ENCODE assay signal across 22 cellular contexts in genomic region chr1:211281322-211282022, GRCh38. TPM values are rescaled to one million over a fixed set of nuclear protein-coding genes. Genes with fewer than 3 reads are reported as not detected.
DNase-seq lines count a peak whose midpoint lies in the region; ATAC-seq and TF ChIP-seq lines count a peak whose summit lies in the region.
"Had no signal": no experiment of that assay in that cellular context is flagged by ENCODE, and none has a peak within 500 bp of the region (broad histone marks: within the 10 kb centered on the region; RNA-seq: fewer than 3 reads in every experiment).

No MANE protein-coding gene starts in this region.

- no peak overlapping the region for H2AK5ac ChIP-seq in IMR-90 (ENCODE audit: low read depth, low read length)

- peaks cover 14% of the 10 kb centered on the region for H3K36me3 Mint-ChIP-seq in activated CD4-positive, alpha-beta T cell treated with anti-CD3 and anti-CD28 coated beads for 36 hours (ENCODE audit: low read depth)
- peaks cover 15% of the 10 kb centered on the region for H3K36me3 Mint-ChIP-seq in HFFc6 (ENCODE audit: low read depth)

- TF ChIP-seq CTCF in IMR-90 (conservative IDR thresholded peaks at IDR 0.05; ENCODE audit: low read depth, low read length) (no peak), parathyroid adenoma (IDR thresholded peaks at IDR 0.05) (no peak), HFFc6 (IDR thresholded peaks at IDR 0.05) (no peak)

- CTCF ChIA-PET in activated CD4-positive, alpha-beta T cell treated with anti-CD3 and anti-CD28 coated beads for 36 hours (lab: Charles Lee), result interaction anchor here (0.6 to 2.5 kb wide), 8 partner anchors 8 to 991 kb away, joined by 3 to 6 read pairs (median 3); no protein-coding TSS in a partner anchor
- CTCF ChIA-PET in IMR-90 (lab: Yijun Ruan, JAX), result interaction anchor here (0.6 kb wide), 1 partner anchor 851 kb away, joined by 3 read pairs; no protein-coding TSS in a partner anchor

- H3K9ac ChIP-seq in IMR-90 (ENCODE audit: low read depth, low read length) (no peak overlapping the region), parathyroid adenoma (no peak overlapping the region)

- no peak overlapping the region for H2BK20ac ChIP-seq in IMR-90 (ENCODE audit: low read depth, low read length)

- H3K4me1 ChIP-seq in IMR-90 (ENCODE audit: control insufficient read depth, insufficient read depth, low read length), result peaks cover 2% of the 10 kb centered on the region; the same call in 1 of the 2 replicates
- H3K4me1 ChIP-seq in ectodermal cell (ENCODE audit: control insufficient read depth, insufficient read depth, low read length), result no peaks in the 10 kb centered on the region
- H3K4me1 ChIP-seq in parathyroid adenoma, result no peaks in the 10 kb centered on the region
- H3K4me1 ChIP-seq: breast epithelium had no signal

- peak overlapping the region; percentile 52; the same call in 1 of the 2 replicates for H3K18ac ChIP-seq in IMR-90 (ENCODE audit: low read depth, low read length)

- no peaks in the 10 kb centered on the region for H3K9me1 ChIP-seq in IMR-90 (ENCODE audit: insufficient read depth, low read length)

- no peaks in the 10 kb centered on the region for H3K9me3 Mint-ChIP-seq in activated CD4-positive, alpha-beta T cell treated with anti-CD3 and anti-CD28 coated beads for 36 hours (ENCODE audit: low read depth)
- H3K9me3 Mint-ChIP-seq in HFFc6, result no peaks in the 10 kb centered on the region
- H3K9me3 Mint-ChIP-seq: CD14-positive monocyte, mesothelial cell of epicardium had no signal

- H3K56ac ChIP-seq in IMR-90 (ENCODE audit: extremely low read depth, insufficient read depth, low read length), result no peak overlapping the region

- no peak overlapping the region for H2BK15ac ChIP-seq in IMR-90 (ENCODE audit: low read depth, low read length)

- no peak overlapping the region; the same call in 1 of the 2 replicates for H4K91ac ChIP-seq in IMR-90 (ENCODE audit: insufficient read depth, low read depth, low read length)

- no peaks in the 10 kb centered on the region for H3K79me2 ChIP-seq in parathyroid adenoma

- dilution Hi-C loops in IMR-90 (cut with HindIII; ENCODE audit: low sequenced_read_pairs, unreplicated experiment), result no loop called here

- peaks cover 11% of the 10 kb centered on the region for H3K36me3 ChIP-seq in IMR-90 (ENCODE audit: control insufficient read depth, insufficient read depth, low read length)
- peaks cover 9% of the 10 kb centered on the region for H3K36me3 ChIP-seq in ectodermal cell (ENCODE audit: control insufficient read depth, insufficient read depth, low read length)
- H3K36me3 ChIP-seq in parathyroid adenoma (ENCODE audit: control insufficient read depth, insufficient read depth, low read length), result no peaks in the 10 kb centered on the region

- DNase-seq in activated CD4-positive, alpha-beta T cell treated with anti-CD3 and anti-CD28 coated beads for 36 hours, result peak; percentile 24
- DNase-seq in activated CD4-positive, alpha-beta T cell treated with anti-CD3 and anti-CD28 coated beads, Interleukin-2, amount 50 U/mL, for 1 hour, result no peak
- DNase-seq in IMR-90 (peak; percentile 34), SW480 (ENCODE audit: low spot score) (no peak), HFFc6 (no peak), NCI-H524 (lab: John Stamatoyannopoulos, UW) (no peak)
- DNase-seq: 8988T; activated CD8-positive, alpha-beta memory T cell treated with anti-CD3 and anti-CD28 coated beads for 24 hours; activated naive CD4-positive, alpha-beta T cell; DMS79 treated with DMSO at 0.1 percent for 48 hours; effector CD8-positive, alpha-beta T cell; HCEC 1CT; KBM-7; NCI-H1105 treated with DMSO at 0.1 percent for 48 hours; NCI-H2227 treated with DMSO at 0.1 percent for 48 hours had no signal

- H3K27me3 ChIP-seq in IMR-90 (ENCODE audit: control insufficient read depth, insufficient read depth, low read length) (no peaks in the 10 kb centered on the region), ectodermal cell (ENCODE audit: control insufficient read depth, insufficient read depth, low read length, poor library complexity, severe bottlenecking) (no peaks in the 10 kb centered on the region), parathyroid adenoma (ENCODE audit: control insufficient read depth, insufficient read depth, low read length) (no peaks in the 10 kb centered on the region)
- H3K27me3 ChIP-seq: breast epithelium, neutrophil had no signal

- no peak overlapping the region for H3K14ac ChIP-seq in IMR-90 (replicated peaks; ENCODE audit: low read depth, low read length)

- H4K8ac ChIP-seq in IMR-90 (ENCODE audit: low read depth in 2 of 2, low read length in 2 of 2), result no peak overlapping the region

- no TSS peak for BruUV-seq in IMR-90 (replicated peaks; lab: Mats Ljungman, UMichigan)

- H3K27ac ChIP-seq in IMR-90 (ENCODE audit: insufficient read depth, low read length) (peak overlapping the region; percentile 14; the same call in 1 of the 2 replicates), ectodermal cell (ENCODE audit: insufficient read depth, low read depth, low read length, poor library complexity, severe bottlenecking) (peak overlapping the region; percentile 18), parathyroid adenoma (peak overlapping the region; percentile 32)
- H3K27ac ChIP-seq: breast epithelium, neutrophil, skin epidermis had no signal

- H3K4me3 Mint-ChIP-seq in activated CD4-positive, alpha-beta T cell treated with anti-CD3 and anti-CD28 coated beads for 36 hours, result no peak overlapping the region
- H3K4me3 Mint-ChIP-seq in HFFc6, result no peak overlapping the region
- H3K4me3 Mint-ChIP-seq: CD14-positive monocyte, mesothelial cell of epicardium had no signal

- no peak overlapping the region for H2BK120ac ChIP-seq in IMR-90 (ENCODE audit: low read depth, low read length)

- H3K4me3 ChIP-seq in IMR-90 (ENCODE audit: insufficient read depth, low read depth, low read length) (no peak overlapping the region), ectodermal cell (ENCODE audit: insufficient read depth, low read depth, low read length) (no peak overlapping the region), parathyroid adenoma (ENCODE audit: low read depth, low read length) (no peak overlapping the region)
- H3K4me3 ChIP-seq: breast epithelium, skin epidermis had no signal

- no peak for TF ChIP-seq RAD21 in IMR-90 (IDR thresholded peaks at IDR 0.05; ENCODE audit: low read length)

- POLR2A ChIA-PET in activated CD4-positive, alpha-beta T cell treated with anti-CD3 and anti-CD28 coated beads for 36 hours (lab: Charles Lee), result interaction anchor here (0.6 to 1.4 kb wide), 4 partner anchors 24 to 908 kb away, joined by 3 to 5 read pairs (median 4); no protein-coding TSS in a partner anchor
- POLR2A ChIA-PET in IMR-90 (lab: Charles Lee; ENCODE audit: unreplicated experiment), result no interaction called here

- no peaks in the 10 kb centered on the region for H3K27me3 Mint-ChIP-seq in activated CD4-positive, alpha-beta T cell treated with anti-CD3 and anti-CD28 coated beads for 36 hours
- H3K27me3 Mint-ChIP-seq in HFFc6 (ENCODE audit: insufficient read depth), result no peaks in the 10 kb centered on the region

- intact Hi-C loops in activated CD4-positive, alpha-beta T cell treated with anti-CD3 and anti-CD28 coated beads for 36 hours (cut with DNase I, micrococcal nuclease), result loop anchor here in 1 of 2 experiments (1.0 kb wide), 3 partner anchors 22 to 40 kb away; partner anchors contain the start of gene RCOR3
- intact Hi-C loops in IMR-90 (cut with micrococcal nuclease), result no loop called here

- ATAC-seq in activated CD4-positive, alpha-beta T cell treated with anti-CD3 and anti-CD28 coated beads for 36 hours, result peak; percentile 47
- ATAC-seq in IMR-90 (ENCODE audit: low read depth), result peak; percentile 80

- peaks cover 3% of the 10 kb centered on the region for H3K4me1 Mint-ChIP-seq in activated CD4-positive, alpha-beta T cell treated with anti-CD3 and anti-CD28 coated beads for 36 hours
- H3K4me1 Mint-ChIP-seq in HFFc6 (ENCODE audit: low read depth), result no peaks in the 10 kb centered on the region; the same call in 1 of the 2 replicates
- H3K4me1 Mint-ChIP-seq: CD14-positive monocyte, mesothelial cell of epicardium had no signal

- no peak overlapping the region; the same call in 1 of the 2 replicates for H4K5ac ChIP-seq in IMR-90 (ENCODE audit: low read depth, low read length)

- H2AK9ac ChIP-seq in IMR-90 (replicated peaks; ENCODE audit: low read depth, low read length, poor library complexity), result no peak overlapping the region

- no peaks in the 10 kb centered on the region for H3K9me3 ChIP-seq in IMR-90 (ENCODE audit: control insufficient read depth, insufficient read depth, low read length)
- no peaks in the 10 kb centered on the region for H3K9me3 ChIP-seq in ectodermal cell (ENCODE audit: control insufficient read depth, low read length)
- H3K9me3 ChIP-seq in parathyroid adenoma (ENCODE audit: control insufficient read depth, low read length), result no peaks in the 10 kb centered on the region
- H3K9me3 ChIP-seq: breast epithelium, neutrophil had no signal

- peaks cover 3 to 12% of the 10 kb centered on the region in 2 experiments for H3K79me1 ChIP-seq in IMR-90 (ENCODE audit: low read depth in 1 of 2, low read length in 2 of 2)

- no peak for TF ChIP-seq POLR2A in IMR-90 (IDR thresholded peaks at IDR 0.05; ENCODE audit: low read depth, low read length)

- 100% methylated on average over 3 of the region's 6 CpGs; no CpG with 5 or more reads in 1 of the 2 experiments for WGBS in IMR-90 (ENCODE audit: extremely low coverage in 2 of 2, insufficient read length in 1 of 2), 2 experiments
- 86 to 88% methylated on average over 5 of the region's 6 CpGs for WGBS in ectodermal cell, 2 experiments

- in situ Hi-C loops in IMR-90 (cut with MboI; ENCODE audit: low sequenced_read_pairs), result no loop called here

- H3K4me2 ChIP-seq in IMR-90 (ENCODE audit: low read depth, low read length) (no peak overlapping the region; the same call in 1 of the 2 replicates), parathyroid adenoma (ENCODE audit: low read length) (peak overlapping the region; percentile 23)

- no peak overlapping the region for H3K23ac ChIP-seq in IMR-90 (ENCODE audit: low read depth, low read length)

- no peak overlapping the region for H3K27ac Mint-ChIP-seq in activated CD4-positive, alpha-beta T cell treated with anti-CD3 and anti-CD28 coated beads for 36 hours
- H3K27ac Mint-ChIP-seq in HFFc6, result no peak overlapping the region
- H3K27ac Mint-ChIP-seq: CD14-positive monocyte, mesothelial cell of epicardium had no signal

- no peak overlapping the region for H3K4ac ChIP-seq in IMR-90 (ENCODE audit: low read depth, low read length)

- H2AFZ ChIP-seq in IMR-90 (replicated peaks; ENCODE audit: low read length, poor library complexity) (no peak overlapping the region), parathyroid adenoma (no peak overlapping the region)

- H2BK5ac ChIP-seq in IMR-90 (ENCODE audit: low read depth, low read length, poor library complexity, severe bottlenecking), result peak overlapping the region; percentile 70

- H4K20me1 ChIP-seq in IMR-90 (ENCODE audit: insufficient read depth, low read length), result no peaks in the 10 kb centered on the region; the same call in 1 of the 2 replicates

RNA-seq across cellular contexts. Expression of gene RCOR3, which starts 22.3 kb away (rescaled TPM):
- total RNA-seq in activated CD4-positive, alpha-beta T cell treated with anti-CD3 and anti-CD28 coated beads for 36 hours, result 10 to 100 TPM; 31.0 to 33.4 TPM
- 8.1 and 11.9 TPM in 2 replicates for total RNA-seq in IMR-90 (2012; rRNA removed)
- 15.0 and 16.4 TPM in 2 replicates for polyA plus RNA-seq in IMR-90 (2012; rRNA removed)
- 9.3 and 9.5 TPM in 2 replicates for polyA plus RNA-seq in IMR-90 (2012; cell fraction: cytosol; rRNA removed)
- 46.4 and 90.6 TPM in 2 replicates for polyA plus RNA-seq in IMR-90 (2012; cell fraction: nucleus; rRNA removed; ENCODE audit: low replicate concordance)
- polyA plus RNA-seq in ectodermal cell (2013, experiment 1 of 4), result 34.0 TPM
- polyA plus RNA-seq in ectodermal cell (2013, experiment 2 of 4), result 38.7 TPM
- polyA plus RNA-seq in ectodermal cell (2013, experiment 3 of 4), result 30.1 TPM
- 34.0 TPM for polyA plus RNA-seq in ectodermal cell (2013, experiment 4 of 4)
- 10 to 100 TPM; 22.7 to 30.9 (median 24.8) TPM for total RNA-seq in HFFc6 (2021; fragmentation: NEBNext Ultra II Directional; extraction: Animal tissue kit (Norgen Biotek cat#: 25700))

RNA-seq across cellular contexts. Expression of gene TRAF5, which starts 45.2 kb away (rescaled TPM):
- total RNA-seq in activated CD4-positive, alpha-beta T cell treated with anti-CD3 and anti-CD28 coated beads for 36 hours, result 10 to 100 TPM; 28.0 to 32.2 TPM
- 10.0 and 13.1 TPM in 2 replicates for total RNA-seq in IMR-90 (2012; rRNA removed)
- 11.0 and 14.7 TPM in 2 replicates for polyA plus RNA-seq in IMR-90 (2012; rRNA removed)
- 2.9 and 4.3 TPM in 2 replicates for polyA plus RNA-seq in IMR-90 (2012; cell fraction: cytosol; rRNA removed)
- 21.7 and 89.3 TPM in 2 replicates for polyA plus RNA-seq in IMR-90 (2012; cell fraction: nucleus; rRNA removed; ENCODE audit: low replicate concordance)
- 30.0 TPM for polyA plus RNA-seq in ectodermal cell (2013, experiment 1 of 4)
- 31.3 TPM for polyA plus RNA-seq in ectodermal cell (2013, experiment 2 of 4)
- 25.9 TPM for polyA plus RNA-seq in ectodermal cell (2013, experiment 3 of 4)
- polyA plus RNA-seq in ectodermal cell (2013, experiment 4 of 4), result 27.6 TPM
- total RNA-seq in HFFc6 (2021; fragmentation: NEBNext Ultra II Directional; extraction: Animal tissue kit (Norgen Biotek cat#: 25700)), result 10 to 100 TPM in 1 of 6 experiments, 1 to 10 TPM in 5; 7.7 to 12.3 (median 8.7) TPM

Comparison
In these comparisons a context has a peak if more than half of its experiments do, and no peak if none do; other contexts are left out.
1. DNase-seq: peak in activated CD4-positive, alpha-beta T cell treated with anti-CD3 and anti-CD28 coated beads for 36 hours (single experiment) and IMR-90 (single experiment); none in activated CD4-positive, alpha-beta T cell treated with anti-CD3 and anti-CD28 coated beads, Interleukin-2, amount 50 U/mL, for 1 hour (single experiment), SW480 (single experiment), HFFc6 (single experiment) and NCI-H524 (0 of 2).
2. Peak in every context shown above with its lines, with median percentiles within 50 percentile points of each other: H3K27ac ChIP-seq.